14 cellular contexts compared by ENCODE assay signal in genomic region chr2:26139269-26140183, GRCh38. TPM values are rescaled to one million over a fixed set of nuclear protein-coding genes. Genes with fewer than 3 reads are reported as not detected.
DNase-seq lines count a peak whose midpoint lies in the region; ATAC-seq and TF ChIP-seq lines count a peak whose summit lies in the region.
"Had no signal": no experiment of that assay in that cellular context is flagged by ENCODE, and none has a peak within 500 bp of the region (broad histone marks: within the 10 kb centered on the region; RNA-seq: fewer than 3 reads in every experiment).

No MANE protein-coding gene starts in this region.

- H3K27ac Mint-ChIP-seq in neural progenitor cell = peak overlapping the region; percentile 1
- H3K27ac Mint-ChIP-seq: activated CD4-positive, alpha-beta T cell treated with anti-CD3 and anti-CD28 coated beads, Interleukin-2, amount 10 ng/mL, durations not matched to agents 24 days and 14 days had no signal

- H3K9ac ChIP-seq in neural progenitor cell = no peak overlapping the region

- H3K4me3 Mint-ChIP-seq in neural progenitor cell = no peak overlapping the region
- H3K4me3 Mint-ChIP-seq: activated CD4-positive, alpha-beta T cell treated with anti-CD3 and anti-CD28 coated beads, Interleukin-2, amount 10 ng/mL, durations not matched to agents 24 days and 14 days had no signal

- peak overlapping the region; percentile 18 to 72 (median 32) for H3K27ac ChIP-seq in body of pancreas
- H3K27ac ChIP-seq in neural progenitor cell = peak overlapping the region; percentile 53
- H3K27ac ChIP-seq: uterus had no signal

- ATAC-seq in body of pancreas = peak; percentile 87

- TF ChIP-seq POLR2A in NB4 (IDR thresholded peaks at IDR 0.05; ENCODE audit: extremely low read depth, insufficient read length) (no peak), body of pancreas (IDR thresholded peaks at IDR 0.05) (peak in 1 of 3 donors; percentile 5)

- peak; percentile 53 for DNase-seq in NCI-H2107 treated with DMSO at 0.1 percent for 48 hours (lab: John Stamatoyannopoulos, UW; ENCODE audit: unreplicated experiment)
- no peak for DNase-seq in NCI-H2107 (lab: John Stamatoyannopoulos, UW)
- peak; percentile 20 for DNase-seq in NB4 (ENCODE audit: low read depth)
- DNase-seq in body of pancreas = peak; percentile 75 to 91 (median 88)
- DNase-seq in neural progenitor cell (ENCODE audit: low spot score) = no peak
- DNase-seq in amniotic stem cell (lab: John Stamatoyannopoulos, UW) = no peak
- no peak for DNase-seq in SKM-1 (lab: John Stamatoyannopoulos, UW; ENCODE audit: unreplicated experiment)
- DNase-seq in stimulated activated CD4-positive, alpha-beta T cell treated with anti-CD3 and anti-CD28 coated beads, Interleukin-1b, Interleukin-23, amount 100 ng/mL, for 48 hours = no peak
- DNase-seq: activated CD4-positive, alpha-beta T cell treated with anti-CD3 and anti-CD28 coated beads, Interleukin-2, amount 10 ng/mL, durations not matched to agents 24 days and 14 days; activated gamma-delta T cell; MM.1S; occipital lobe; uterus had no signal

- H3K4me1 ChIP-seq in body of pancreas (peaks cover 23% of the 10 kb centered on the region), neural progenitor cell (peaks cover 3% of the 10 kb centered on the region)
- H3K4me1 ChIP-seq: uterus had no signal

- H3F3A ChIP-seq in neural progenitor cell (ENCODE audit: low read depth) = peaks cover 13% of the 10 kb centered on the region

- peaks cover 4% of the 10 kb centered on the region for H3K4me1 Mint-ChIP-seq in neural progenitor cell

- H2AFZ ChIP-seq in neural progenitor cell (replicated peaks) = no peak overlapping the region

- TF ChIP-seq CTCF in NB4 (IDR thresholded peaks at IDR 0.05; ENCODE audit: low read depth, low read length) = no peak
- TF ChIP-seq CTCF in body of pancreas (IDR thresholded peaks at IDR 0.05) = peak in 1 of 7 experiments; percentile 7
- no peak for TF ChIP-seq CTCF in neural progenitor cell (IDR thresholded peaks at IDR 0.05)

- H3K9me3 ChIP-seq in body of pancreas (no peaks in the 10 kb centered on the region), neural progenitor cell (ENCODE audit: low read depth) (no peaks in the 10 kb centered on the region)
- H3K9me3 ChIP-seq: uterus had no signal

- peaks cover 12% of the 10 kb centered on the region for H4K20me1 ChIP-seq in neural progenitor cell (ENCODE audit: low read depth)

- H3K36me3 Mint-ChIP-seq in neural progenitor cell = peaks cover 10% of the 10 kb centered on the region

- H3K27me3 ChIP-seq in body of pancreas (no peaks in the 10 kb centered on the region), neural progenitor cell (no peaks in the 10 kb centered on the region)
- H3K27me3 ChIP-seq: uterus had no signal

- H3K36me3 ChIP-seq in body of pancreas (replicated peaks in 1 of 2; ENCODE audit: insufficient read depth in 1 of 2, low read depth in 2 of 2) (no peaks in the 10 kb centered on the region), neural progenitor cell (peaks cover 7% of the 10 kb centered on the region)
- H3K36me3 ChIP-seq: uterus had no signal

- H3K4me3 ChIP-seq in NB4 (ENCODE audit: low read depth, low read length) (no peak overlapping the region), body of pancreas (no peak overlapping the region), neural progenitor cell (no peak overlapping the region)
- H3K4me3 ChIP-seq: lung, uterus had no signal

- no peaks in the 10 kb centered on the region for H3K79me2 ChIP-seq in neural progenitor cell (ENCODE audit: low read depth)

- intact Hi-C loops in body of pancreas (cut with DNase I) = loop anchor here (10.0 kb wide), 1 partner anchor 155 kb away; the partner anchor contains the start of gene KIF3C

- 28 to 32% methylated on average over 12 of the region's 12 CpGs for WGBS in body of pancreas, 2 donors

- H3K9me3 Mint-ChIP-seq in neural progenitor cell = no peaks in the 10 kb centered on the region
- H3K9me3 Mint-ChIP-seq: activated CD4-positive, alpha-beta T cell treated with anti-CD3 and anti-CD28 coated beads, Interleukin-2, amount 10 ng/mL, durations not matched to agents 24 days and 14 days had no signal

- H3K27me3 Mint-ChIP-seq in neural progenitor cell (ENCODE audit: insufficient read depth, low read depth) = peaks cover 2% of the 10 kb centered on the region
- H3K27me3 Mint-ChIP-seq: activated CD4-positive, alpha-beta T cell treated with anti-CD3 and anti-CD28 coated beads, Interleukin-2, amount 10 ng/mL, durations not matched to agents 24 days and 14 days had no signal

- no peak overlapping the region for H3K4me2 ChIP-seq in neural progenitor cell

RNA-seq across cellular contexts. Expression of gene GAREM2, which starts 33.4 kb away (rescaled TPM):
- total RNA-seq in body of pancreas (1 to 10 TPM; 1.6 TPM), neural progenitor cell (ENCODE audit: low replicate concordance) (15.1 and 20.0 TPM in 2 replicates)

Comparison
In these comparisons a context has a peak if more than half of its experiments do, and no peak if none do; other contexts are left out.
1. DNase-seq: peak in NCI-H2107 treated with DMSO at 0.1 percent for 48 hours (single experiment), NB4 (single experiment) and body of pancreas (4 of 4); none in NCI-H2107 (single experiment), neural progenitor cell (single experiment), amniotic stem cell (single experiment), SKM-1 (single experiment) and stimulated activated CD4-positive, alpha-beta T cell treated with anti-CD3 and anti-CD28 coated beads, Interleukin-1b, Interleukin-23, amount 100 ng/mL, for 48 hours (single experiment).